Comparison of ENCODE assay signal across 19 cellular contexts in genomic region chr6:15744824-15745402, GRCh38.
DNase-seq lines count a peak whose midpoint lies in the region; ATAC-seq, FAIRE-seq and TF ChIP-seq lines count a peak whose summit lies in the region.
"Had no signal": no experiment of that assay in that cellular context is flagged by ENCODE, and none has a peak within 500 bp of the region (broad histone marks: within the 10 kb centered on the region; RNA-seq: fewer than 3 reads in every experiment).

No MANE protein-coding gene starts in this region.

- 83% methylated on average over 4 of the region's 4 CpGs for WGBS in esophagus muscularis mucosa

- H3K27ac ChIP-seq in esophagus muscularis mucosa (replicated peaks in 1 of 4) = no peak overlapping the region
- H3K27ac ChIP-seq: BLaER1, prostate gland, SK-N-MC, VCaP had no signal

- TF ChIP-seq POLR2A in GM12892 (IDR thresholded peaks at IDR 0.05; ENCODE audit: low read depth, low read length) (no peak), esophagus muscularis mucosa (IDR thresholded peaks at IDR 0.05; ENCODE audit: low read depth) (no peak)

- peak; percentile 9 for FAIRE-seq in GM12892 (lab: Jason Lieb, UNC)

- no peak for ATAC-seq in GM18517 (IDR thresholded peaks at IDR 0.05; ENCODE audit: unreplicated experiment)
- ATAC-seq: stimulated activated effector memory CD8-positive, alpha-beta T cell treated with anti-CD3 and anti-CD28 coated beads, Interleukin-12 subunit alpha, Interleukin-12 subunit beta, amount 100 ng/mL, for 72 hours had no signal

- DNase-seq in NCI-H82 (lab: John Stamatoyannopoulos, UW) = peak; percentile 39
- DNase-seq in NCI-H82 treated with DMSO at 0.1 percent for 48 hours (lab: John Stamatoyannopoulos, UW; ENCODE audit: unreplicated experiment) = no peak
- DNase-seq in GM12892 (ENCODE audit: insufficient read length) = no peak
- DNase-seq in NOMO-1 treated with dmso at 0.1 percent for 144 hours (lab: John Stamatoyannopoulos, UW; ENCODE audit: unreplicated experiment) = peak; percentile 41
- DNase-seq in esophagus muscularis mucosa (ENCODE audit: extremely low spot score) = peak; percentile 50
- DNase-seq in NCI-H510A (lab: John Stamatoyannopoulos, UW) = no peak
- no peak for DNase-seq in dermis blood vessel endothelial cell
- DNase-seq: activated CD8-positive, alpha-beta memory T cell treated with anti-CD3 and anti-CD28 coated beads, Interleukin-2, amount 50 U/mL, for 4 hours; glutamatergic neuron; IMR-90; NCI-H1105 treated with DMSO at 0.1 percent for 48 hours; nephron progenitor cell had no signal

- no peaks in the 10 kb centered on the region for H3K4me1 ChIP-seq in esophagus muscularis mucosa
- H3K4me1 ChIP-seq: BLaER1, prostate gland had no signal

- intact Hi-C loops in esophagus muscularis mucosa (cut with DNase I) = no loop called here

- no peaks in the 10 kb centered on the region for H3K36me3 ChIP-seq in esophagus muscularis mucosa
- H3K36me3 ChIP-seq: BLaER1, prostate gland had no signal

- TF ChIP-seq CTCF in esophagus muscularis mucosa (IDR thresholded peaks at IDR 0.05) = no peak

- H3K4me3 ChIP-seq in esophagus muscularis mucosa = no peak overlapping the region
- H3K4me3 ChIP-seq: BLaER1, prostate gland, SK-N-MC, smooth muscle cell had no signal

- H3K27me3 ChIP-seq in esophagus muscularis mucosa = no peaks in the 10 kb centered on the region
- H3K27me3 ChIP-seq: BLaER1 had no signal

- H3K9me3 ChIP-seq in esophagus muscularis mucosa = no peaks in the 10 kb centered on the region
- H3K9me3 ChIP-seq: prostate gland had no signal

- no peak for TF ChIP-seq EP300 in esophagus muscularis mucosa (IDR thresholded peaks at IDR 0.05)

Comparison
In these comparisons a context has a peak if more than half of its experiments do, and no peak if none do; other contexts are left out.
1. DNase-seq: peak in NCI-H82 (single experiment), NOMO-1 treated with dmso at 0.1 percent for 144 hours (single experiment) and esophagus muscularis mucosa (single experiment); none in NCI-H82 treated with DMSO at 0.1 percent for 48 hours (single experiment), GM12892 (single experiment), NCI-H510A (single experiment) and dermis blood vessel endothelial cell (single experiment).